Comparison of ENCODE assay signal across 1 cellular context in genomic region chr3:140089403-140090072, GRCh38.
TF ChIP-seq lines count a peak whose summit lies in the region.

No MANE protein-coding gene starts in this region.

TF ChIP-seq in GM23338, 12 proteins besides CTCF, POLR2A, EP300 and RAD21 (continued from another document):
- TF ChIP-seq REST (IDR thresholded peaks at IDR 0.05; ENCODE audit: unreplicated experiment) (no peak), ZNF331 (CRISPR knock-in tag; IDR thresholded peaks at IDR 0.05; ENCODE audit: low read depth) (no peak)
